In the genomic region with DNA sequence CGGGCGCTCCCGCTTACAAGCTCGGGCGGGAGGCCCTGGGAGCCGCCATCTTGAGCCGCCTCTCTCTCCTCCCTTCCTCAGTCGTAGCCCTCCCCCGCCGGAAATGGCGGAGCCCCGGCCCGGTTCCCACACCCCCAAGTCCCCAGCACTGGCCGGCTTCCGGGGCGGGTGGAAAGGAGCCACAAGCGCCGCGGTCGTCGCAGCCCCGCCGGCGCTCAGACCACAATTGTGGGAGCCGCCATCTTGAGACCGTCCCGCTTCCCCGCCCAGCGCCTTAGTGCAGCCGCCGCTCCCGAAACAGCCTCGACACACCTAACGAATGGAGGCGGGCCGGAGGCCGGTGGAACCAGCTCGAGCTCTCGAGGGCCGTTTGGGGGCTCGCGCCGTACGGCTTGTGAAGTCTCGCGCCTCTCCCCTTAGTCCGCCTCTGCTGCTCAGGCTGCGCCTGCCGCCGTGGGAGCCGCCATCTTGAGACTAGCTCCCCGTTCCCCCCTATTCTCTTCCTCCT, we compare ENCODE assay signal across 8 cellular contexts. TPM values are rescaled to one million over a fixed set of nuclear protein-coding genes. Genes with fewer than 3 reads are reported as not detected.
DNase-seq lines count a peak whose midpoint lies in the region; ATAC-seq and TF ChIP-seq lines count a peak whose summit lies in the region.

No MANE protein-coding gene starts in this region.

- H3K9me3 ChIP-seq in neutrophil, result no peaks in the 10 kb centered on the region

- peaks cover 60 to 67% of the 10 kb centered on the region in 2 experiments for H3K4me1 ChIP-seq in neutrophil (ENCODE audit: control insufficient read depth in 1 of 2, insufficient read depth in 1 of 2, low read depth in 1 of 2, low read length in 1 of 2)

- peak overlapping the region; percentile 84 to 99 for H3K4me3 ChIP-seq in neutrophil (ENCODE audit: low read depth in 1 of 2, low read length in 1 of 2)

- peak overlapping the region; percentile 99 for H3K27ac ChIP-seq in neutrophil
- peak overlapping the region; percentile 98 for H3K27ac ChIP-seq in substantia nigra (ENCODE audit: low read depth, low read length, poor library complexity, severe bottlenecking)

- TF ChIP-seq CTCF in neutrophil (IDR thresholded peaks at IDR 0.05), result peak; percentile 6

- H3K27me3 ChIP-seq in neutrophil, result no peaks in the 10 kb centered on the region

- ATAC-seq in GM21786 (IDR thresholded peaks at IDR 0.05; ENCODE audit: unreplicated experiment), result peak; percentile 38

- no peaks in the 10 kb centered on the region for H3K36me3 ChIP-seq in neutrophil

- DNase-seq in DMS79 treated with DMSO at 0.1 percent for 48 hours (lab: John Stamatoyannopoulos, UW), result peak; percentile 68
- peak; percentile 84 for DNase-seq in LHCN-M2 (ENCODE audit: low read depth)
- DNase-seq in SIG-M5 treated with dmso at 0.1 percent for 504 hours (lab: John Stamatoyannopoulos, UW; ENCODE audit: unreplicated experiment), result peak; percentile 77
- DNase-seq in activated naive CD4-positive, alpha-beta T cell (lab: John Stamatoyannopoulos, UW), result peak; percentile 51 to 89 (median 66)
- peak; percentile 77 for DNase-seq in foreskin melanocyte
- peak in 48 of 49 donors; percentile 21 to 93 (median 80) for DNase-seq in substantia nigra (lab: John Stamatoyannopoulos, UW)

RNA-seq across cellular contexts. Expression of a gene that starts 0.4 kb away (rescaled TPM):
- 36.8 and 37.4 TPM in 2 replicates for total RNA-seq in LHCN-M2 (2014; rRNA removed)
- 20.8 TPM for polyA plus RNA-seq in LHCN-M2 (2012)

RNA-seq across cellular contexts. Expression of a gene that starts 1.4 kb away (rescaled TPM):
- 8.9 and 9.0 TPM in 2 replicates for total RNA-seq in LHCN-M2 (2014; rRNA removed)
- polyA plus RNA-seq in LHCN-M2 (2012), result 8.8 TPM

RNA-seq across cellular contexts. Expression of a gene that starts 26.7 kb away (rescaled TPM):
- 0.40 TPM in 1 of 2 replicates, not detected in the other for total RNA-seq in LHCN-M2 (2014; rRNA removed)
- polyA plus RNA-seq in LHCN-M2 (2012), result 1.3 TPM

RNA-seq across cellular contexts. Expression of a gene that starts 36.3 kb away (rescaled TPM):
- 160 and 164 TPM in 2 replicates for total RNA-seq in LHCN-M2 (2014; rRNA removed)
- 177 TPM for polyA plus RNA-seq in LHCN-M2 (2012)

RNA-seq across cellular contexts. Expression of a gene that starts 45.1 kb away (rescaled TPM):
- 4.1 and 15.2 TPM in 2 replicates for total RNA-seq in LHCN-M2 (2014; rRNA removed)
- 1.9 TPM for polyA plus RNA-seq in LHCN-M2 (2012)

Comparison
In these comparisons a context has a peak if more than half of its experiments do, and no peak if none do; other contexts are left out.
1. Peak in every context shown above with its lines: DNase-seq, ATAC-seq, H3K4me3 ChIP-seq and H3K27ac ChIP-seq.